In genomic region chr10:70964281-70964680, GRCh38 we compare ENCODE assay signal across 25 cellular contexts.
"Had no signal": no experiment of that assay in that cellular context is flagged by ENCODE, and none has a peak within 500 bp of the region (broad histone marks: within the 10 kb centered on the region; RNA-seq: fewer than 3 reads in every experiment).

No MANE protein-coding gene starts in this region.

- H3K4me3 ChIP-seq: esophagus squamous epithelium, gastroesophageal sphincter, left ventricle myocardium inferior, lower lobe of right lung, neural progenitor cell, pancreas, prostate gland, right lobe of liver, thoracic aorta, transverse colon had no signal

- H3K27me3 Mint-ChIP-seq: stimulated activated naive CD8-positive, alpha-beta T cell treated with anti-CD3 and anti-CD28 coated beads, Interleukin-15, Interleukin-2, amounts not matched to agents 100 ng/mL and 50 ng/mL, for 24 hours had no signal

- H3K4me1 Mint-ChIP-seq: memory B cell; stimulated activated memory B cell treated with anti-CD40 and anti-IgM and Interleukin-4, amounts not matched to agents 10 μg/mL and 1 μg/mL and 100 μg/mL, for 72 hours had no signal

- H3K9me3 Mint-ChIP-seq: dendritic cell treated with granulocyte-macrophage colony-stimulating factor and Interleukin-4, amounts not matched to agents 40 ng/mL and 50 ng/mL, for 4 days; effector memory CD8-positive, alpha-beta T cell; memory B cell; mesothelial cell of epicardium; natural killer cell treated with Interleukin-12 subunit alpha and Interleukin-12 subunit beta and Interleukin-15 and Interleukin-18, amount 100 ng/mL, for 72 hours; stimulated activated memory B cell treated with anti-CD40 and anti-IgM and Interleukin-4, amounts not matched to agents 10 μg/mL and 1 μg/mL and 100 μg/mL, for 72 hours; stimulated activated naive CD8-positive, alpha-beta T cell treated with anti-CD3 and anti-CD28 coated beads, Interleukin-15, Interleukin-2, amounts not matched to agents 100 ng/mL and 50 ng/mL, for 24 hours had no signal

- ATAC-seq: effector memory CD8-positive, alpha-beta T cell; gastroesophageal sphincter; lower lobe of right lung; pancreas; right lobe of liver; stimulated activated memory B cell treated with anti-CD40 and anti-IgM and Interleukin-4, amounts not matched to agents 10 μg/mL and 1 μg/mL and 100 μg/mL, for 72 hours had no signal

- DNase-seq: effector memory CD8-positive, alpha-beta T cell; esophagus squamous epithelium; foreskin fibroblast; glutamatergic neuron; islet precursor cell; left ventricle myocardium inferior; lower lobe of right lung; occipital lobe; pancreas; right lobe of liver; stimulated activated CD4-positive, alpha-beta T cell treated with anti-CD3 and anti-CD28 coated beads, Interleukin-15, amount 100 ng/mL, for 24 hours; stimulated activated CD4-positive, alpha-beta T cell treated with anti-CD3 and anti-CD28 coated beads, Interleukin-1b, Interleukin-23, amount 100 ng/mL, for 48 hours; stimulated activated CD4-positive, alpha-beta T cell treated with anti-CD3 and anti-CD28 coated beads, Interleukin-4, amount 100 ng/mL, for 24 hours; transverse colon had no signal

- H3K27ac Mint-ChIP-seq: dendritic cell treated with granulocyte-macrophage colony-stimulating factor and Interleukin-4, amounts not matched to agents 40 ng/mL and 50 ng/mL, for 4 days; effector memory CD8-positive, alpha-beta T cell; memory B cell; mesothelial cell of epicardium; natural killer cell treated with Interleukin-12 subunit alpha and Interleukin-12 subunit beta and Interleukin-15 and Interleukin-18, amount 100 ng/mL, for 72 hours; neural progenitor cell; stimulated activated memory B cell treated with anti-CD40 and anti-IgM and Interleukin-4, amounts not matched to agents 10 μg/mL and 1 μg/mL and 100 μg/mL, for 72 hours; stimulated activated naive CD8-positive, alpha-beta T cell treated with anti-CD3 and anti-CD28 coated beads, Interleukin-15, Interleukin-2, amounts not matched to agents 100 ng/mL and 50 ng/mL, for 24 hours had no signal

- H3K27ac ChIP-seq: epithelial cell of prostate, esophagus squamous epithelium, gastroesophageal sphincter, left ventricle myocardium inferior, lower lobe of right lung, neural progenitor cell, pancreas, prostate gland, right lobe of liver, thoracic aorta, transverse colon had no signal

- H3K4me2 ChIP-seq: neural progenitor cell had no signal

- H2AFZ ChIP-seq: neural progenitor cell had no signal

- H3K4me1 ChIP-seq: esophagus squamous epithelium, gastroesophageal sphincter, left ventricle myocardium inferior, lower lobe of right lung, pancreas, prostate gland, right lobe of liver, transverse colon had no signal

- H3K9me3 ChIP-seq: esophagus squamous epithelium, gastroesophageal sphincter, left ventricle myocardium inferior, lower lobe of right lung, pancreas, prostate gland, right lobe of liver, thoracic aorta, transverse colon had no signal

- H3K27me3 ChIP-seq: pancreas, right lobe of liver, transverse colon had no signal

- H3K4me3 Mint-ChIP-seq: dendritic cell treated with granulocyte-macrophage colony-stimulating factor and Interleukin-4, amounts not matched to agents 40 ng/mL and 50 ng/mL, for 4 days; effector memory CD8-positive, alpha-beta T cell; memory B cell; mesothelial cell of epicardium; natural killer cell treated with Interleukin-12 subunit alpha and Interleukin-12 subunit beta and Interleukin-15 and Interleukin-18, amount 100 ng/mL, for 72 hours; neural progenitor cell; stimulated activated memory B cell treated with anti-CD40 and anti-IgM and Interleukin-4, amounts not matched to agents 10 μg/mL and 1 μg/mL and 100 μg/mL, for 72 hours; stimulated activated naive CD8-positive, alpha-beta T cell treated with anti-CD3 and anti-CD28 coated beads, Interleukin-15, Interleukin-2, amounts not matched to agents 100 ng/mL and 50 ng/mL, for 24 hours had no signal

- H3K36me3 ChIP-seq: esophagus squamous epithelium, gastroesophageal sphincter, left ventricle myocardium inferior, lower lobe of right lung, neural progenitor cell, pancreas, prostate gland, right lobe of liver, thoracic aorta, transverse colon had no signal

- H3K36me3 Mint-ChIP-seq: memory B cell; mesothelial cell of epicardium; natural killer cell treated with Interleukin-12 subunit alpha and Interleukin-12 subunit beta and Interleukin-15 and Interleukin-18, amount 100 ng/mL, for 72 hours; neural progenitor cell; stimulated activated memory B cell treated with anti-CD40 and anti-IgM and Interleukin-4, amounts not matched to agents 10 μg/mL and 1 μg/mL and 100 μg/mL, for 72 hours had no signal

- H3K9ac ChIP-seq: neural progenitor cell had no signal
